ENCODE assay signal across 8 cellular contexts in the genomic region with DNA sequence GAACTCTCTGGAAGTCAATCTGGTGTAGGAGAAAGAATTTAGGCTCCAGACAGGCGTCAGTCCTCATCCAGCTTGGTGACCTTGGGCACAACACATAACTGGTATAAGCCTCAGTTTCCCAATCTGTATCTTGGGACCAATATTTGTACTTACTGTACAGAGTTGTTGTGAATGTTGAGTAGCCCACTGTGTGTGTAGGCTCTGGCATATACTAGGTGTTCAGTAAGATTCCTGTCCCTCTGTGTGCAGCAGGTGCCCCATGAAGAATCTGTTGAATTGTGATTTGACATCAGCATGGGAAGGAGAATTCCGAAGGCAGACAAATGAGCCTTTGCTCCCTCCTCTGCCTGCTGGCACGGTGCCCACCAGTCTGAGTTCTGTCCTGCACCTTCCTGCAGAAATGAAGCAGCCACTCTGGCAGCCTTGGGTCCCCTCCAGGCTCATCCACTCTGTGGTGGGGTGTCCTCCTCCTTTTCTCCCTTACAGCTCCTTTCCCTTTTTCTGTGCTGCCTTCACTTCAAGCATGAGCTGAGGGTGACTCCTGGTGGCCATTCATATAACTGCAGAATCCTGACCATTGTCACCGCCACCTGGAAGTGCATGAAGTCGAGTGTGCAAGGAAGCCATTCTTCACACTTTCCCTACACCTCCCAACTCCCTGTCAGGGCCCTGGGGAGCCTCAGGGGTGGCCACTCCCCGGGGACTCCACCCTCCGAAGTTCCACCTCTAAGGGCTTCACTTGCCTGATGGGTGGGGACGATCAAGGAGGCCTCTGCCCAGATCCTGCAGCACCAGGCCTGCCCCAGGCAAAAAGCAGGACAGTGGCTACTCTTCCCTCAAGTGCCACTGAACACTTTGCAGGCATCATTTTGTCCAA. TPM values are rescaled to one million over a fixed set of nuclear protein-coding genes. Genes with fewer than 3 reads are reported as not detected.
DNase-seq lines count a peak whose midpoint lies in the region; ATAC-seq and TF ChIP-seq lines count a peak whose summit lies in the region.

No MANE protein-coding gene starts in this region.

- H3K36me3 ChIP-seq in BJ (ENCODE audit: control insufficient read depth, insufficient read depth, low read length) = no peaks in the 10 kb centered on the region
- no peaks in the 10 kb centered on the region for H3K36me3 ChIP-seq in neutrophil
- H3K36me3 ChIP-seq in upper lobe of left lung = no peaks in the 10 kb centered on the region

- POLR2A ChIA-PET in BJ (lab: Charles Lee) = interaction anchor here (1.7 kb wide), 1 partner anchor 310 kb away, joined by 9 read pairs; no protein-coding TSS in a partner anchor

- 18 to 19% methylated on average over 6 to 8 of the region's 8 CpGs for WGBS in upper lobe of left lung, 2 donors

- TF ChIP-seq CTCF in BJ (IDR thresholded peaks at IDR 0.05; ENCODE audit: insufficient read depth, low read depth, low read length) (peak; percentile 86), neutrophil (IDR thresholded peaks at IDR 0.05) (peak; percentile 88), upper lobe of left lung (IDR thresholded peaks at IDR 0.05) (peak; percentile 82 to 97 (median 92))

- no peaks in the 10 kb centered on the region for H3K27me3 ChIP-seq in BJ (ENCODE audit: control insufficient read depth, insufficient read depth, low read length)
- H3K27me3 ChIP-seq in neutrophil = peaks cover 51% of the 10 kb centered on the region
- H3K27me3 ChIP-seq in upper lobe of left lung = peaks cover 0 to 13% (median 3%) of the 10 kb centered on the region in 4 donors

- CTCF ChIA-PET in BJ (lab: Yijun Ruan, JAX) = interaction anchor here (0.6 to 17.3 kb wide), 41 partner anchors 9 to 523 kb away, joined by 3 to 338 read pairs (median 5); a partner anchor contains a TSS

- TF ChIP-seq POLR2A in upper lobe of left lung (IDR thresholded peaks at IDR 0.05) = no peak

- H3K4me3 ChIP-seq in BJ (ENCODE audit: low read depth, low read length) = no peak overlapping the region
- no peak overlapping the region for H3K4me3 ChIP-seq in neutrophil (ENCODE audit: low read depth in 1 of 2, low read length in 1 of 2)
- H3K4me3 ChIP-seq in upper lobe of left lung = no peak overlapping the region

- TF ChIP-seq EP300 in upper lobe of left lung (IDR thresholded peaks at IDR 0.05) = no peak

- H3K4me1 ChIP-seq in neutrophil (ENCODE audit: control insufficient read depth in 1 of 2, insufficient read depth in 1 of 2, low read depth in 1 of 2, low read length in 1 of 2) = peaks cover 7% of the 10 kb centered on the region in 2 experiments
- H3K4me1 ChIP-seq in upper lobe of left lung = peaks cover 17 to 24% (median 19%) of the 10 kb centered on the region in 4 donors

- ATAC-seq in esophagus mucosa (peak; percentile 48), upper lobe of left lung (ENCODE audit: low FRiP score in 2 of 2) (peak; percentile 55 to 73), GM19023 (IDR thresholded peaks at IDR 0.05; ENCODE audit: unreplicated experiment) (no peak)

- DNase-seq in BJ (ENCODE audit: low read depth) = no peak
- DNase-seq in HuH-7 (ENCODE audit: low spot score) = peak; percentile 74
- DNase-seq in activated CD8-positive, alpha-beta memory T cell treated with anti-CD3 and anti-CD28 coated beads for 24 hours = peak; percentile 87
- peak in 1 of 2 donors; percentile 77 for DNase-seq in upper lobe of left lung
- no peak for DNase-seq in NCI-H2081 (lab: John Stamatoyannopoulos, UW)

- H3K27ac ChIP-seq in neutrophil (no peak overlapping the region), upper lobe of left lung (no peak overlapping the region)

- H3K9me3 ChIP-seq in neutrophil (no peaks in the 10 kb centered on the region), upper lobe of left lung (no peaks in the 10 kb centered on the region)

RNA-seq across cellular contexts. Expression of a gene that starts 48.2 kb away (rescaled TPM):
- polyA plus RNA-seq in BJ (2011; rRNA removed) = 58.4 TPM in 2 replicates
- 15.6 and 29.4 TPM in 2 replicates for polyA minus RNA-seq in BJ (2011; rRNA and poly(A)+ RNA removed)
- total RNA-seq in esophagus mucosa (47.4 TPM), upper lobe of left lung (100 to 1,000 TPM in 3 of 6 donors, 10 to 100 TPM in 3; 89.1 to 164 (median 97.7) TPM)

RNA-seq across cellular contexts. Expression of a gene that starts 48.3 kb away (rescaled TPM):
- 34.1 and 56.5 TPM in 2 replicates for polyA plus RNA-seq in BJ (2011; rRNA removed)
- polyA minus RNA-seq in BJ (2011; rRNA and poly(A)+ RNA removed) = 32.6 and 56.6 TPM in 2 replicates
- total RNA-seq in esophagus mucosa (42.4 TPM), upper lobe of left lung (100 to 1,000 TPM in 4 of 6 donors, 10 to 100 TPM in 2; 89.8 to 198 (median 128) TPM)

Comparison
In these comparisons a context has a peak if more than half of its experiments do, and no peak if none do; other contexts are left out.
1. DNase-seq: peak in HuH-7 (single experiment) and activated CD8-positive, alpha-beta memory T cell treated with anti-CD3 and anti-CD28 coated beads for 24 hours (single experiment); none in BJ (single experiment) and NCI-H2081 (0 of 2).
2. Peak in every context shown above with its lines, with median percentiles within 50 percentile points of each other: CTCF ChIP-seq.